Comparison of ENCODE assay signal across 1 cellular context in the genomic region with DNA sequence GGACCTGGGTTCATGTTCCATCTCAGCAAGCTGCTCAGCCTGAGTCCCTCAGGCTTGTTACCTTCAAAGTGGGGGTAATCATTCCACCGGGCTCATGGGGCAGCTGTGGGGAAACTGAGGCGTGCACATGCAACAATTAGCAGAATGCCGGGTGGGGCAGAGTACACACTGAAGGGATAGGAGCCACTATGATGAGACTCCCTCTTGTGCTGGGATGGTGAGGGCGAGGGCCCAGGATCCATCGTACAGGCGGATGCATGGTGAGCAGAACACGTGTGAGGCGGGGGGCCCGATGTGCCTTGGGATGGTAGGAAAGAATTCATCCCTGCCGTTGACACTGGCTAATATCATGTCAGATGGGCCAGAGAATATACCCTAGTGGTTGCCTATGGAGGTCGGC.
TF ChIP-seq lines count a peak whose summit lies in the region.

No MANE protein-coding gene starts in this region.

TF ChIP-seq in IMR-90, 13 proteins besides CTCF, POLR2A, EP300 and RAD21:
- TF ChIP-seq CEBPB (IDR thresholded peaks at IDR 0.05; ENCODE audit: low read depth, low read length) (no peak), CHD1 (IDR thresholded peaks at IDR 0.05; ENCODE audit: low read depth, low read length) (no peak), MXI1 (IDR thresholded peaks at IDR 0.05; ENCODE audit: borderline replicate concordance, low read depth, low read length) (no peak), MAFK (IDR thresholded peaks at IDR 0.05; ENCODE audit: low read depth, low read length) (no peak), RFX5 (IDR thresholded peaks at IDR 0.05; ENCODE audit: low read depth, low read length) (no peak), FOS (IDR thresholded peaks at IDR 0.05; ENCODE audit: low read depth, low read length) (no peak), SMC3 (IDR thresholded peaks at IDR 0.05; ENCODE audit: low read depth, low read length) (no peak)
